8 cellular contexts compared by ENCODE assay signal in genomic region chr18:76493213-76494107, GRCh38. TPM values are rescaled to one million over a fixed set of nuclear protein-coding genes. Genes with fewer than 3 reads are reported as not detected.
DNase-seq lines count a peak whose midpoint lies in the region; ATAC-seq and TF ChIP-seq lines count a peak whose summit lies in the region.

No MANE protein-coding gene starts in this region.

- peak overlapping the region; percentile 76 for H3K4me3 ChIP-seq in BE2C (ENCODE audit: low read depth, low read length)
- peak overlapping the region; percentile 67 to 78 for H3K4me3 ChIP-seq in ascending aorta
- H3K4me3 ChIP-seq in iPS-18a (ENCODE audit: low read length): peak overlapping the region; percentile 87
- H3K4me3 ChIP-seq in skeletal muscle cell (ENCODE audit: low read depth, low read length): peak overlapping the region; percentile 83

- H3K36me3 ChIP-seq in BE2C: no peaks in the 10 kb centered on the region
- H3K36me3 ChIP-seq in ascending aorta: no peaks in the 10 kb centered on the region
- no peaks in the 10 kb centered on the region for H3K36me3 ChIP-seq in iPS-18a (ENCODE audit: control insufficient read depth, low read depth, low read length)

- DNase-seq in BE2C: peak; percentile 35
- peak; percentile 71 to 76 for DNase-seq in NOMO-1 (lab: John Stamatoyannopoulos, UW; ENCODE audit: unreplicated experiment in 2 of 2)
- no peak for DNase-seq in ascending aorta (ENCODE audit: low spot score in 2 of 2)
- no peak for DNase-seq in skeletal muscle cell (ENCODE audit: low read depth)

- intact Hi-C loops in ascending aorta (cut with DNase I): loop anchor here (1.0 to 10.0 kb wide), 7 partner anchors 17 to 1999 kb away; partner anchors contain the start of genes CNDP2, TSHZ1, ZNF236 and ZNF407

- TF ChIP-seq CTCF in BE2C (IDR thresholded peaks at IDR 0.05; ENCODE audit: low read depth, low read length) (no peak), ascending aorta (IDR thresholded peaks at IDR 0.05) (no peak)

- H3K9ac ChIP-seq in iPS-18a (ENCODE audit: low read length): peak overlapping the region; percentile 74

- no peaks in the 10 kb centered on the region for H3K4me1 ChIP-seq in BE2C
- H3K4me1 ChIP-seq in ascending aorta: peaks cover 6 to 7% of the 10 kb centered on the region in 2 donors
- H3K4me1 ChIP-seq in iPS-18a (ENCODE audit: control insufficient read depth, low read depth, low read length): peaks cover 37% of the 10 kb centered on the region

- ATAC-seq in GM18907 (IDR thresholded peaks at IDR 0.05; ENCODE audit: unreplicated experiment): peak; percentile 20
- peak; percentile 9 for ATAC-seq in HG03135 (IDR thresholded peaks at IDR 0.05; ENCODE audit: unreplicated experiment)
- no peak for ATAC-seq in esophagus mucosa

- no peaks in the 10 kb centered on the region for H3K27me3 ChIP-seq in BE2C
- H3K27me3 ChIP-seq in ascending aorta: no peaks in the 10 kb centered on the region
- H3K27me3 ChIP-seq in iPS-18a (ENCODE audit: control insufficient read depth, insufficient read depth, low read length): peaks cover 70% of the 10 kb centered on the region

- H3K9me3 ChIP-seq in BE2C (no peaks in the 10 kb centered on the region), ascending aorta (no peaks in the 10 kb centered on the region), iPS-18a (ENCODE audit: control insufficient read depth, low read depth, low read length) (no peaks in the 10 kb centered on the region)

- H3K27ac ChIP-seq in ascending aorta (peak overlapping the region; percentile 67 to 72), iPS-18a (ENCODE audit: low read length) (no peak overlapping the region)

RNA-seq across cellular contexts. Expression of gene ZNF516, which starts 1.6 kb away (rescaled TPM):
- polyA plus RNA-seq in BE2C (2012; ENCODE audit: insufficient read depth, insufficient read length, low read depth): 11.1 TPM
- total RNA-seq in ascending aorta (21.6 TPM), esophagus mucosa (19.3 TPM)

Comparison
In these comparisons a context has a peak if more than half of its experiments do, and no peak if none do; other contexts are left out.
1. DNase-seq: peak in BE2C (single experiment) and NOMO-1 (2 of 2); none in ascending aorta (0 of 2) and skeletal muscle cell (single experiment).
2. Peak in every context shown above with its lines, with median percentiles within 50 percentile points of each other: H3K4me3 ChIP-seq.